18 cellular contexts compared by ENCODE assay signal in genomic region chr20:61422636-61423425, GRCh38.
A peak's percentile ranks its signal among the peaks of the same experiment; 100 is the strongest.
DNase-seq lines count a peak whose midpoint lies in the region; ATAC-seq, FAIRE-seq and TF ChIP-seq lines count a peak whose summit lies in the region.
"Had no signal": no experiment of that assay in that cellular context is flagged by ENCODE, and none has a peak within 500 bp of the region (broad histone marks: within the 10 kb centered on the region; RNA-seq: fewer than 3 reads in every experiment).

No MANE protein-coding gene starts in this region.

- H3K4me3 ChIP-seq in kidney (ENCODE audit: low read length in 2 of 2) (no peak overlapping the region), sigmoid colon (no peak overlapping the region)
- H3K4me3 ChIP-seq: HAP-1, K562, PC-9, SJSA1 had no signal

- H3K4me1 Mint-ChIP-seq in WTC11: peaks cover 7% of the 10 kb centered on the region

- DNase-seq in HTR-8/SVneo (ENCODE audit: insufficient read length, low spot score): no peak
- peak; percentile 44 for DNase-seq in WTC11 (ENCODE audit: low spot score)
- DNase-seq in kidney: peak; percentile 43
- DNase-seq in sigmoid colon: peak; percentile 33
- DNase-seq in C1 segment of cervical spinal cord (lab: John Stamatoyannopoulos, UW): no peak
- no peak for DNase-seq in T-helper 1 cell
- DNase-seq: ACHN, DMS79, NCI-H1105 treated with DMSO at 0.1 percent for 48 hours, NCI-H1694, NCI-H2081 treated with DMSO at 0.1 percent for 48 hours, NCI-H510A treated with DMSO at 0.1 percent for 48 hours, PC-9 had no signal

- H3K36me3 ChIP-seq in kidney (ENCODE audit: control insufficient read depth in 1 of 2, insufficient read depth in 2 of 2, low read length in 2 of 2): no peaks in the 10 kb centered on the region
- H3K36me3 ChIP-seq in sigmoid colon: no peaks in the 10 kb centered on the region
- H3K36me3 ChIP-seq: HAP-1, SJSA1 had no signal

- WGBS in sigmoid colon, 2 donors: 46 to 61% methylated on average over 13 of the region's 13 CpGs

- H3K9me3 ChIP-seq in kidney (ENCODE audit: control insufficient read depth in 1 of 2, low read length in 2 of 2) (no peaks in the 10 kb centered on the region), sigmoid colon (no peaks in the 10 kb centered on the region)
- H3K9me3 ChIP-seq: HAP-1, SJSA1 had no signal

- TF ChIP-seq CTCF in WTC11 (IDR thresholded peaks at IDR 0.05): no peak
- TF ChIP-seq CTCF in kidney (IDR thresholded peaks at IDR 0.05; ENCODE audit: borderline replicate concordance, extremely low read depth, insufficient read depth): no peak
- TF ChIP-seq CTCF in sigmoid colon (IDR thresholded peaks at IDR 0.05): no peak

- peaks cover 0 to 11% (median 8%) of the 10 kb centered on the region in 3 donors for H3K27me3 ChIP-seq in sigmoid colon
- H3K27me3 ChIP-seq: SJSA1 had no signal

- no peaks in the 10 kb centered on the region for H3K36me3 Mint-ChIP-seq in WTC11

- intact Hi-C loops in kidney (cut with DNase I): no loop called here
- intact Hi-C loops in sigmoid colon (cut with DNase I): no loop called here

- CTCF ChIA-PET in WTC11 (lab: Charles Lee): interaction anchor here (0.9 kb wide), 1 partner anchor 11 kb away, joined by 3 read pairs; no protein-coding TSS in a partner anchor

- FAIRE-seq in HTR-8/SVneo (lab: Jason Lieb, UNC) (peak; percentile 54), kidney (lab: Jason Lieb, UNC) (no peak)
- FAIRE-seq: K562 had no signal

- H3K27ac ChIP-seq in kidney (ENCODE audit: low read depth in 2 of 2, low read length in 2 of 2) (no peak overlapping the region), sigmoid colon (no peak overlapping the region)
- H3K27ac ChIP-seq: C4-2B, PC-9, SJSA1 had no signal

- H3K4me3 Mint-ChIP-seq in WTC11: no peak overlapping the region

- H3K27ac Mint-ChIP-seq in WTC11: no peak overlapping the region

- H3K9me3 Mint-ChIP-seq in WTC11: peaks cover 4% of the 10 kb centered on the region; the same call in 1 of the 2 replicates

- H3K27me3 Mint-ChIP-seq in WTC11 (ENCODE audit: low read depth): peaks cover 44% of the 10 kb centered on the region

- no peaks in the 10 kb centered on the region for H3K4me1 ChIP-seq in kidney (ENCODE audit: control insufficient read depth in 1 of 2, insufficient read depth in 1 of 2, low read depth in 1 of 2, low read length in 2 of 2)
- H3K4me1 ChIP-seq in sigmoid colon: no peaks in the 10 kb centered on the region
- H3K4me1 ChIP-seq: HAP-1 had no signal

- ATAC-seq in WTC11 (peak; percentile 76), GM18873 (IDR thresholded peaks at IDR 0.05; ENCODE audit: low FRiP score, unreplicated experiment) (no peak)
- ATAC-seq: K562 had no signal

- POLR2A ChIA-PET in WTC11 (lab: Charles Lee): interaction anchor here (1.0 kb wide), 1 partner anchor 14 kb away, joined by 3 read pairs; no protein-coding TSS in a partner anchor

- TF ChIP-seq POLR2A in sigmoid colon (IDR thresholded peaks at IDR 0.05): no peak

- no peak for TF ChIP-seq EP300 in sigmoid colon (IDR thresholded peaks at IDR 0.05)

- no peak overlapping the region for H3K9ac ChIP-seq in kidney (ENCODE audit: low read length in 2 of 2)

TF ChIP-seq in WTC11, 78 proteins besides CTCF, POLR2A, EP300 and RAD21 (continues in another document):
- TF ChIP-seq RELA (CRISPR knock-in tag; IDR thresholded peaks at IDR 0.05; ENCODE audit: borderline replicate concordance): no peak
- no peak for TF ChIP-seq HMGA2 (CRISPR knock-in tag; IDR thresholded peaks at IDR 0.05)
- TF ChIP-seq ARID4B (CRISPR knock-in tag; IDR thresholded peaks at IDR 0.05; ENCODE audit: borderline replicate concordance): no peak
- no peak for TF ChIP-seq ELF4 (CRISPR knock-in tag; IDR thresholded peaks at IDR 0.05; ENCODE audit: low read depth)
- TF ChIP-seq NR1H2 (CRISPR knock-in tag; IDR thresholded peaks at IDR 0.05): no peak
- TF ChIP-seq ZBTB21 (CRISPR knock-in tag; IDR thresholded peaks at IDR 0.05; ENCODE audit: borderline replicate concordance): no peak
- no peak for TF ChIP-seq ZNF671 (CRISPR knock-in tag; IDR thresholded peaks at IDR 0.05)
- no peak for TF ChIP-seq E2F1 (CRISPR knock-in tag; IDR thresholded peaks at IDR 0.05)
- no peak for TF ChIP-seq KAT7 (CRISPR knock-in tag; IDR thresholded peaks at IDR 0.05; ENCODE audit: borderline replicate concordance)
- no peak for TF ChIP-seq ZNF532 (CRISPR knock-in tag; IDR thresholded peaks at IDR 0.05; ENCODE audit: borderline replicate concordance)

Comparison
In these comparisons a context has a peak if more than half of its experiments do, and no peak if none do; other contexts are left out.
1. DNase-seq: peak in WTC11 (single experiment), kidney (single experiment) and sigmoid colon (single experiment); none in HTR-8/SVneo (single experiment), C1 segment of cervical spinal cord (0 of 14) and T-helper 1 cell (0 of 5).